11 cellular contexts compared by ENCODE assay signal in the genomic region with DNA sequence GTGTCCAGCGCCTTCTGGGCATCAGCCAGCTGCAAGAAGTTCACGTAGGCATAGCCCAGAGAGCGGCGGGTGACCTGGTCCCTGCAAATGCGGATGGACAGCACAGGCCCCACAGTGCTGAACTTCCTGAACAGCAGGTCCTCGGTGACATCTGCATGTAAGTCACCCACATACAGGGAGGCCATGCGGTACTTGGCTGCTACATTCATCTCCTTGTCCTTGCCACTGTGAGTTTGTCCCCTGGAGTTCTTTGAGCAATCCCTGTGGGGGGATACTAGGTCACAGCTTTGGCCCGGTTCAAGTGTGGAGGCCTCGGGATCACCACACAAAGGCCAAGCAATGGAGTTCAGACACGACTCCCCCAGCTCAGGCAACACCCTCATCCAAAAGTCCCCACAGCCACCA. TPM values are rescaled to one million over a fixed set of nuclear protein-coding genes. Genes with fewer than 3 reads are reported as not detected.
A peak's percentile ranks its signal among the peaks of the same experiment; 100 is the strongest.
DNase-seq lines count a peak whose midpoint lies in the region; ATAC-seq and TF ChIP-seq lines count a peak whose summit lies in the region.
"Had no signal": no experiment of that assay in that cellular context is flagged by ENCODE, and none has a peak within 500 bp of the region (broad histone marks: within the 10 kb centered on the region; RNA-seq: fewer than 3 reads in every experiment).

No MANE protein-coding gene starts in this region.

- peak overlapping the region; percentile 66 for H3K4me2 ChIP-seq in PC-9

- ATAC-seq in GM21390 (IDR thresholded peaks at IDR 0.05; ENCODE audit: unreplicated experiment): no peak
- ATAC-seq in activated T-helper 17 cell treated with anti-CD3 and anti-CD28 coated beads, Interleukin-2, amount 50 U/mL, for 72 hours (replicated peaks): no peak

- BruUV-seq in PC-9 (replicated peaks; lab: Mats Ljungman, UMichigan) (TSS peak; percentile 61), Caco-2 (replicated peaks; lab: Mats Ljungman, UMichigan) (no TSS peak)

- no peaks in the 10 kb centered on the region for H3K9me2 ChIP-seq in PC-9 (ENCODE audit: insufficient read depth)

- H3K9me3 ChIP-seq in PC-9 (ENCODE audit: insufficient read depth, low read depth): no peaks in the 10 kb centered on the region
- no peaks in the 10 kb centered on the region for H3K9me3 ChIP-seq in Caco-2

- peak overlapping the region; percentile 74; the same call in 1 of the 2 replicates for H2AFZ ChIP-seq in PC-9

- no peak for TF ChIP-seq CTCF in PC-9 (conservative IDR thresholded peaks at IDR 0.05)
- TF ChIP-seq CTCF in Caco-2 (IDR thresholded peaks at IDR 0.05; ENCODE audit: insufficient read depth in 1 of 2, low read depth in 1 of 2, low read length in 1 of 2, severe bottlenecking in 1 of 2, unreplicated experiment in 1 of 2): no peak

- H3K27me3 ChIP-seq in PC-9 (ENCODE audit: insufficient read depth, low read depth): no peaks in the 10 kb centered on the region
- no peaks in the 10 kb centered on the region for H3K27me3 ChIP-seq in Caco-2 (replicated peaks; ENCODE audit: control insufficient read depth, insufficient read depth, low read length)

- H3K36me3 Mint-ChIP-seq in Caco-2 (ENCODE audit: insufficient read depth, unreplicated experiment): no peaks in the 10 kb centered on the region
- H3K36me3 Mint-ChIP-seq in activated T-helper 17 cell treated with anti-CD3 and anti-CD28 coated beads, Interleukin-2, amount 50 U/mL, for 72 hours (ENCODE audit: low read depth): no peaks in the 10 kb centered on the region

- POLR2A ChIA-PET in PC-9 (lab: Charles Lee; ENCODE audit: unreplicated experiment): no interaction called here
- POLR2A ChIA-PET in Caco-2 (lab: Charles Lee): no interaction called here

- H3K4me1 ChIP-seq in PC-9 (replicated peaks; ENCODE audit: insufficient read depth) (no peaks in the 10 kb centered on the region), Caco-2 (no peaks in the 10 kb centered on the region)

- H3F3A ChIP-seq in PC-9 (ENCODE audit: insufficient read depth, low read depth): no peaks in the 10 kb centered on the region

- peaks cover 9% of the 10 kb centered on the region for H3K9me3 Mint-ChIP-seq in Caco-2 (ENCODE audit: unreplicated experiment)
- peaks cover 5% of the 10 kb centered on the region for H3K9me3 Mint-ChIP-seq in activated T-helper 17 cell treated with anti-CD3 and anti-CD28 coated beads, Interleukin-2, amount 50 U/mL, for 72 hours
- H3K9me3 Mint-ChIP-seq: dendritic cell treated with granulocyte-macrophage colony-stimulating factor and Interleukin-4, amounts not matched to agents 40 ng/mL and 50 ng/mL, for 4 days had no signal

- H3K36me3 ChIP-seq in PC-9 (ENCODE audit: low read depth) (no peaks in the 10 kb centered on the region), Caco-2 (ENCODE audit: control insufficient read depth, insufficient read depth, low read length) (no peaks in the 10 kb centered on the region)

- DNase-seq in AG20443 (ENCODE audit: low spot score) (peak; percentile 6), PC-9 (no peak), glomerular visceral epithelial cell (ENCODE audit: extremely low spot score) (peak; percentile 4), posterior vena cava (ENCODE audit: low spot score) (peak; percentile 69), Caco-2 (no peak)
- DNase-seq in stimulated activated CD4-positive, alpha-beta T cell treated with anti-CD3 and anti-CD28 coated beads, Interleukin-4, amount 100 ng/mL, for 4 hours: no peak
- DNase-seq: activated CD4-positive, alpha-beta T cell treated with anti-CD3 and anti-CD28 coated beads, Interleukin-2, amount 50 U/mL, for 48 hours had no signal

- H3K4me3 ChIP-seq in PC-9: peak overlapping the region; percentile 45; the same call in 1 of the 2 replicates
- no peak overlapping the region for H3K4me3 ChIP-seq in Caco-2 (ENCODE audit: low read depth, low read length)

- intact Hi-C loops in PC-9 (cut with micrococcal nuclease; ENCODE audit: unreplicated experiment) (no loop called here), posterior vena cava (cut with DNase I) (no loop called here), Caco-2 (cut with micrococcal nuclease; ENCODE audit: unreplicated experiment) (no loop called here)

- CTCF ChIA-PET in PC-9 (lab: Charles Lee) (no interaction called here), Caco-2 (lab: Charles Lee) (no interaction called here)

- no peaks in the 10 kb centered on the region for H3K79me2 ChIP-seq in PC-9 (ENCODE audit: low read depth)

- H3K27ac Mint-ChIP-seq in Caco-2 (ENCODE audit: unreplicated experiment): no peak overlapping the region
- no peak overlapping the region for H3K27ac Mint-ChIP-seq in activated T-helper 17 cell treated with anti-CD3 and anti-CD28 coated beads, Interleukin-2, amount 50 U/mL, for 72 hours
- H3K27ac Mint-ChIP-seq: dendritic cell treated with granulocyte-macrophage colony-stimulating factor and Interleukin-4, amounts not matched to agents 40 ng/mL and 50 ng/mL, for 4 days; stimulated activated naive CD8-positive, alpha-beta T cell treated with anti-CD3 and anti-CD28 coated beads, Interleukin-15, Interleukin-2, amounts not matched to agents 100 ng/mL and 50 ng/mL, for 24 hours had no signal

- no peaks in the 10 kb centered on the region for H3K27me3 Mint-ChIP-seq in Caco-2 (ENCODE audit: insufficient read depth, unreplicated experiment)
- no peaks in the 10 kb centered on the region for H3K27me3 Mint-ChIP-seq in activated T-helper 17 cell treated with anti-CD3 and anti-CD28 coated beads, Interleukin-2, amount 50 U/mL, for 72 hours

- H4K20me1 ChIP-seq in PC-9 (ENCODE audit: insufficient read depth): no peaks in the 10 kb centered on the region

- H3K4me1 Mint-ChIP-seq in Caco-2 (ENCODE audit: low read depth, unreplicated experiment): no peaks in the 10 kb centered on the region
- no peaks in the 10 kb centered on the region for H3K4me1 Mint-ChIP-seq in activated T-helper 17 cell treated with anti-CD3 and anti-CD28 coated beads, Interleukin-2, amount 50 U/mL, for 72 hours

- no peak overlapping the region for H3K27ac ChIP-seq in PC-9

- no peak overlapping the region for H3K4me3 Mint-ChIP-seq in Caco-2 (ENCODE audit: unreplicated experiment)
- H3K4me3 Mint-ChIP-seq in activated T-helper 17 cell treated with anti-CD3 and anti-CD28 coated beads, Interleukin-2, amount 50 U/mL, for 72 hours: no peak overlapping the region
- H3K4me3 Mint-ChIP-seq: dendritic cell treated with granulocyte-macrophage colony-stimulating factor and Interleukin-4, amounts not matched to agents 40 ng/mL and 50 ng/mL, for 4 days; stimulated activated naive CD8-positive, alpha-beta T cell treated with anti-CD3 and anti-CD28 coated beads, Interleukin-15, Interleukin-2, amounts not matched to agents 100 ng/mL and 50 ng/mL, for 24 hours had no signal

RNA-seq across cellular contexts. Expression of a gene that starts 0.8 kb away (rescaled TPM):
- total RNA-seq in PC-9 (2021): 0.88 and 0.96 TPM in 2 replicates
- 1 to 10 TPM; 1.6 TPM for total RNA-seq in posterior vena cava
- total RNA-seq in Caco-2 (2022): not detected in 2 replicates
- total RNA-seq in activated T-helper 17 cell treated with anti-CD3 and anti-CD28 coated beads, Interleukin-2, amount 50 U/mL, for 72 hours: not detected

Comparison
In these comparisons a context has a peak if more than half of its experiments do, and no peak if none do; other contexts are left out.
1. DNase-seq: peak in AG20443 (single experiment), glomerular visceral epithelial cell (single experiment) and posterior vena cava (single experiment); none in PC-9 (0 of 2), stimulated activated CD4-positive, alpha-beta T cell treated with anti-CD3 and anti-CD28 coated beads, Interleukin-4, amount 100 ng/mL, for 4 hours (0 of 2) and Caco-2 (0 of 2).